In the genomic region with DNA sequence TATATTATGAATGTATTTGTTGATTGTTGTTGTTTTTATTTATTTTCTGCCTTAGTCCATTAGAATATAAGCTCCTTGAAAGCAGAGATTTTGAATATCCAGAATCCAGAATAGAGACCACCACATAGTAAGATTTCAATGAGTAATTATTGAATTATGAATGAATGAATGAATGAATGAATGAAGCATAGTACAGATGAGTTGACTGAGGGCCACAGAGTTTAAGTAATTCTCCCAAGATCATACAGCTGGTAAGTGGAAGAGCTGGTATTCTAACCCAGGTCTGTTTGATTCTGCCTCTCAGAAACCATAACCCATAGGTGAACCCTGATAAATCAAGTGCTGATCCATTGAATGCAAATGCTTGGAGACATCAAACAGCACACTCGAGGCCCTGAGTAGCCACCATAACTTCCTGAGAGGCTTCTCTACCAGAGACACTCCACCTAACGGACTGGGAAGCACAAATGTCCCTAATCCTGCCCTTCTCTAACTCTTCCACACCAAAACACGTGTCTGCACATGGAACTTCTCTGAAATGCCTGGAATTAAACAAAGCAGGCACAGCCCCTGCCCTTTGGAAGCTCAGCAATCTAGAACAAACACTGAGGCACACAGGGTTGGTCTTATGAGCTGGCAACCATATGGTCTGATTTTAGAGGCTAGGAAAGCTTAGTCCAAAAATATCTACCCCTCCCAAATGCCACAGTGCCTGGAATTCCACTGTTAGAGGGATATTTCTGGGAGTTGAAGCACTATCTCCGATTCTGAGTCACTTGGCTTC, we compare ENCODE assay signal across 1 cellular context.
TF ChIP-seq lines count a peak whose summit lies in the region.

No MANE protein-coding gene starts in this region.

TF ChIP-seq in HepG2, 621 proteins besides CTCF, POLR2A, EP300 and RAD21 (continued from another document and continues in another):
- TF ChIP-seq, protein P1, sequence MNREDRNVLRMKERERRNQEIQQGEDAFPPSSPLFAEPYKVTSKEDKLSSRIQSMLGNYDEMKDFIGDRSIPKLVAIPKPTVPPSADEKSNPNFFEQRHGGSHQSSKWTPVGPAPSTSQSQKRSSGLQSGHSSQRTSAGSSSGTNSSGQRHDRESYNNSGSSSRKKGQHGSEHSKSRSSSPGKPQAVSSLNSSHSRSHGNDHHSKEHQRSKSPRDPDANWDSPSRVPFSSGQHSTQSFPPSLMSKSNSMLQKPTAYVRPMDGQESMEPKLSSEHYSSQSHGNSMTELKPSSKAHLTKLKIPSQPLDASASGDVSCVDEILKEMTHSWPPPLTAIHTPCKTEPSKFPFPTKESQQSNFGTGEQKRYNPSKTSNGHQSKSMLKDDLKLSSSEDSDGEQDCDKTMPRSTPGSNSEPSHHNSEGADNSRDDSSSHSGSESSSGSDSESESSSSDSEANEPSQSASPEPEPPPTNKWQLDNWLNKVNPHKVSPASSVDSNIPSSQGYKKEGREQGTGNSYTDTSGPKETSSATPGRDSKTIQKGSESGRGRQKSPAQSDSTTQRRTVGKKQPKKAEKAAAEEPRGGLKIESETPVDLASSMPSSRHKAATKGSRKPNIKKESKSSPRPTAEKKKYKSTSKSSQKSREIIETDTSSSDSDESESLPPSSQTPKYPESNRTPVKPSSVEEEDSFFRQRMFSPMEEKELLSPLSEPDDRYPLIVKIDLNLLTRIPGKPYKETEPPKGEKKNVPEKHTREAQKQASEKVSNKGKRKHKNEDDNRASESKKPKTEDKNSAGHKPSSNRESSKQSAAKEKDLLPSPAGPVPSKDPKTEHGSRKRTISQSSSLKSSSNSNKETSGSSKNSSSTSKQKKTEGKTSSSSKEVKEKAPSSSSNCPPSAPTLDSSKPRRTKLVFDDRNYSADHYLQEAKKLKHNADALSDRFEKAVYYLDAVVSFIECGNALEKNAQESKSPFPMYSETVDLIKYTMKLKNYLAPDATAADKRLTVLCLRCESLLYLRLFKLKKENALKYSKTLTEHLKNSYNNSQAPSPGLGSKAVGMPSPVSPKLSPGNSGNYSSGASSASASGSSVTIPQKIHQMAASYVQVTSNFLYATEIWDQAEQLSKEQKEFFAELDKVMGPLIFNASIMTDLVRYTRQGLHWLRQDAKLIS (CRISPR knock-in tag; IDR thresholded peaks at IDR 0.05): no peak
- TF ChIP-seq SOX13 (IDR thresholded peaks at IDR 0.05) (no peak), SOX13 (CRISPR knock-in tag; conservative IDR thresholded peaks at IDR 0.05 in 1 of 2, IDR thresholded peaks at IDR 0.05 in 1 of 2) (peak in 1 of 2 experiments; percentile 77; a peak in 2 of 4 replicates), ZMYM4 (CRISPR knock-in tag; IDR thresholded peaks at IDR 0.05) (peak; percentile 68), KLF9 (CRISPR knock-in tag; IDR thresholded peaks at IDR 0.05; ENCODE audit: low read depth) (no peak), SUZ12 (IDR thresholded peaks at IDR 0.05; ENCODE audit: low read depth, low read length) (no peak), MIXL1 (CRISPR knock-in tag; IDR thresholded peaks at IDR 0.05) (peak; percentile 63; the same call in 1 of the 2 replicates), ZNF570 (CRISPR knock-in tag; IDR thresholded peaks at IDR 0.05; ENCODE audit: borderline replicate concordance) (no peak), HNRNPUL1 (IDR thresholded peaks at IDR 0.05; ENCODE audit: low read depth, low read length) (no peak), ELF3 (CRISPR knock-in tag; IDR thresholded peaks at IDR 0.05) (peak; percentile 49; the same call in 1 of the 2 replicates), IKZF4 (CRISPR knock-in tag; IDR thresholded peaks at IDR 0.05; ENCODE audit: borderline replicate concordance, low read depth, not compliant biosample characterization) (no peak), RBM39 (IDR thresholded peaks at IDR 0.05; ENCODE audit: low read depth, low read length, poor library complexity, severe bottlenecking) (no peak), MIER2 (CRISPR knock-in tag; IDR thresholded peaks at IDR 0.05) (peak; percentile 55; the same call in 1 of the 2 replicates), HMG20A (CRISPR knock-in tag; IDR thresholded peaks at IDR 0.05; ENCODE audit: borderline replicate concordance) (no peak), ZNF329 (CRISPR knock-in tag; IDR thresholded peaks at IDR 0.05; ENCODE audit: low read depth) (no peak), ZNF614 (CRISPR knock-in tag; IDR thresholded peaks at IDR 0.05; ENCODE audit: borderline replicate concordance) (0 out of 2 replicates have a peak, but pooled peaks have one; percentile 20), PITX1 (CRISPR knock-in tag; IDR thresholded peaks at IDR 0.05) (peak; percentile 84), ZNF530 (CRISPR knock-in tag; IDR thresholded peaks at IDR 0.05; ENCODE audit: low read depth) (no peak), SNAPC2 (CRISPR knock-in tag; IDR thresholded peaks at IDR 0.05) (no peak), ARNT (IDR thresholded peaks at IDR 0.05) (no peak), MED1 (CRISPR knock-in tag; IDR thresholded peaks at IDR 0.05) (peak; percentile 81), NPAS2 (CRISPR knock-in tag; IDR thresholded peaks at IDR 0.05; ENCODE audit: borderline replicate concordance) (no peak), SRF (IDR thresholded peaks at IDR 0.05; ENCODE audit: low read depth, low read length) (no peak), NCOA2 (CRISPR knock-in tag; IDR thresholded peaks at IDR 0.05) (peak; percentile 67), MTF1 (CRISPR knock-in tag; IDR thresholded peaks at IDR 0.05) (no peak), ZNF451 (CRISPR knock-in tag; IDR thresholded peaks at IDR 0.05) (no peak), ZNF850 (CRISPR knock-in tag; conservative IDR thresholded peaks at IDR 0.05) (no peak), TCF7 (IDR thresholded peaks at IDR 0.05; ENCODE audit: low read depth) (no peak), ZSCAN21 (CRISPR knock-in tag; IDR thresholded peaks at IDR 0.05; ENCODE audit: borderline replicate concordance) (no peak), SMAD9 (CRISPR knock-in tag; IDR thresholded peaks at IDR 0.05) (no peak), RARA (CRISPR knock-in tag; IDR thresholded peaks at IDR 0.05) (peak; percentile 31; the same call in 1 of the 2 replicates), AGO1 (IDR thresholded peaks at IDR 0.05; ENCODE audit: low read depth, low read length, poor library complexity, severe bottlenecking) (no peak), ZNF17 (CRISPR knock-in tag; IDR thresholded peaks at IDR 0.05) (no peak), ZC3H13 (CRISPR knock-in tag; IDR thresholded peaks at IDR 0.05) (no peak), ZNF781 (CRISPR knock-in tag; IDR thresholded peaks at IDR 0.05; ENCODE audit: borderline replicate concordance, not compliant biosample characterization) (peak; percentile 55)
- TF ChIP-seq, protein P2, sequence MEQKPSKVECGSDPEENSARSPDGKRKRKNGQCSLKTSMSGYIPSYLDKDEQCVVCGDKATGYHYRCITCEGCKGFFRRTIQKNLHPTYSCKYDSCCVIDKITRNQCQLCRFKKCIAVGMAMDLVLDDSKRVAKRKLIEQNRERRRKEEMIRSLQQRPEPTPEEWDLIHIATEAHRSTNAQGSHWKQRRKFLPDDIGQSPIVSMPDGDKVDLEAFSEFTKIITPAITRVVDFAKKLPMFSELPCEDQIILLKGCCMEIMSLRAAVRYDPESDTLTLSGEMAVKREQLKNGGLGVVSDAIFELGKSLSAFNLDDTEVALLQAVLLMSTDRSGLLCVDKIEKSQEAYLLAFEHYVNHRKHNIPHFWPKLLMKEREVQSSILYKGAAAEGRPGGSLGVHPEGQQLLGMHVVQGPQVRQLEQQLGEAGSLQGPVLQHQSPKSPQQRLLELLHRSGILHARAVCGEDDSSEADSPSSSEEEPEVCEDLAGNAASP (CRISPR knock-in tag; IDR thresholded peaks at IDR 0.05; ENCODE audit: borderline replicate concordance): 0 out of 2 replicates have a peak, but pooled peaks have one; percentile 27
- TF ChIP-seq, protein P3, sequence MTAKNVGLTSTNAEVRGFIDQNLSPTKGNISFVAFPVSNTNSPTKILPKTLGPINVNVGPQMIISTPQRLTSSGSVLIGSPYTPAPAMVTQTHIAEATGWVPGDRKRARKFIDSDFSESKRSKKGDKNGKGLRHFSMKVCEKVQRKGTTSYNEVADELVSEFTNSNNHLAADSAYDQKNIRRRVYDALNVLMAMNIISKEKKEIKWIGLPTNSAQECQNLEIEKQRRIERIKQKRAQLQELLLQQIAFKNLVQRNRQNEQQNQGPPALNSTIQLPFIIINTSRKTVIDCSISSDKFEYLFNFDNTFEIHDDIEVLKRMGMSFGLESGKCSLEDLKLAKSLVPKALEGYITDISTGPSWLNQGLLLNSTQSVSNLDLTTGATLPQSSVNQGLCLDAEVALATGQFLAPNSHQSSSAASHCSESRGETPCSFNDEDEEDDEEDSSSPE (CRISPR knock-in tag; IDR thresholded peaks at IDR 0.05): peak; percentile 68
- TF ChIP-seq, protein P4, sequence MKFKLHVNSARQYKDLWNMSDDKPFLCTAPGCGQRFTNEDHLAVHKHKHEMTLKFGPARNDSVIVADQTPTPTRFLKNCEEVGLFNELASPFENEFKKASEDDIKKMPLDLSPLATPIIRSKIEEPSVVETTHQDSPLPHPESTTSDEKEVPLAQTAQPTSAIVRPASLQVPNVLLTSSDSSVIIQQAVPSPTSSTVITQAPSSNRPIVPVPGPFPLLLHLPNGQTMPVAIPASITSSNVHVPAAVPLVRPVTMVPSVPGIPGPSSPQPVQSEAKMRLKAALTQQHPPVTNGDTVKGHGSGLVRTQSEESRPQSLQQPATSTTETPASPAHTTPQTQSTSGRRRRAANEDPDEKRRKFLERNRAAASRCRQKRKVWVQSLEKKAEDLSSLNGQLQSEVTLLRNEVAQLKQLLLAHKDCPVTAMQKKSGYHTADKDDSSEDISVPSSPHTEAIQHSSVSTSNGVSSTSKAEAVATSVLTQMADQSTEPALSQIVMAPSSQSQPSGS (CRISPR knock-in tag; IDR thresholded peaks at IDR 0.05): no peak
- TF ChIP-seq, protein P5, sequence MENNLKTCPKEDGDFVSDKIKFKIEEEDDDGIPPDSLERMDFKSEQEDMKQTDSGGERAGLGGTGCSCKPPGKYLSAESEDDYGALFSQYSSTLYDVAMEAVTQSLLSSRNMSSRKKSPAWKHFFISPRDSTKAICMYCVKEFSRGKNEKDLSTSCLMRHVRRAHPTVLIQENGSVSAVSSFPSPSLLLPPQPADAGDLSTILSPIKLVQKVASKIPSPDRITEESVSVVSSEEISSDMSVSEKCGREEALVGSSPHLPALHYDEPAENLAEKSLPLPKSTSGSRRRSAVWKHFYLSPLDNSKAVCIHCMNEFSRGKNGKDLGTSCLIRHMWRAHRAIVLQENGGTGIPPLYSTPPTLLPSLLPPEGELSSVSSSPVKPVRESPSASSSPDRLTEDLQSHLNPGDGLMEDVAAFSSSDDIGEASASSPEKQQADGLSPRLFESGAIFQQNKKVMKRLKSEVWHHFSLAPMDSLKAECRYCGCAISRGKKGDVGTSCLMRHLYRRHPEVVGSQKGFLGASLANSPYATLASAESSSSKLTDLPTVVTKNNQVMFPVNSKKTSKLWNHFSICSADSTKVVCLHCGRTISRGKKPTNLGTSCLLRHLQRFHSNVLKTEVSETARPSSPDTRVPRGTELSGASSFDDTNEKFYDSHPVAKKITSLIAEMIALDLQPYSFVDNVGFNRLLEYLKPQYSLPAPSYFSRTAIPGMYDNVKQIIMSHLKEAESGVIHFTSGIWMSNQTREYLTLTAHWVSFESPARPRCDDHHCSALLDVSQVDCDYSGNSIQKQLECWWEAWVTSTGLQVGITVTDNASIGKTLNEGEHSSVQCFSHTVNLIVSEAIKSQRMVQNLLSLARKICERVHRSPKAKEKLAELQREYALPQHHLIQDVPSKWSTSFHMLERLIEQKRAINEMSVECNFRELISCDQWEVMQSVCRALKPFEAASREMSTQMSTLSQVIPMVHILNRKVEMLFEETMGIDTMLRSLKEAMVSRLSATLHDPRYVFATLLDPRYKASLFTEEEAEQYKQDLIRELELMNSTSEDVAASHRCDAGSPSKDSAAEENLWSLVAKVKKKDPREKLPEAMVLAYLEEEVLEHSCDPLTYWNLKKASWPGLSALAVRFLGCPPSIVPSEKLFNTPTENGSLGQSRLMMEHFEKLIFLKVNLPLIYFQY (CRISPR knock-in tag; IDR thresholded peaks at IDR 0.05; ENCODE audit: borderline replicate concordance): no peak
- TF ChIP-seq, protein P6, sequence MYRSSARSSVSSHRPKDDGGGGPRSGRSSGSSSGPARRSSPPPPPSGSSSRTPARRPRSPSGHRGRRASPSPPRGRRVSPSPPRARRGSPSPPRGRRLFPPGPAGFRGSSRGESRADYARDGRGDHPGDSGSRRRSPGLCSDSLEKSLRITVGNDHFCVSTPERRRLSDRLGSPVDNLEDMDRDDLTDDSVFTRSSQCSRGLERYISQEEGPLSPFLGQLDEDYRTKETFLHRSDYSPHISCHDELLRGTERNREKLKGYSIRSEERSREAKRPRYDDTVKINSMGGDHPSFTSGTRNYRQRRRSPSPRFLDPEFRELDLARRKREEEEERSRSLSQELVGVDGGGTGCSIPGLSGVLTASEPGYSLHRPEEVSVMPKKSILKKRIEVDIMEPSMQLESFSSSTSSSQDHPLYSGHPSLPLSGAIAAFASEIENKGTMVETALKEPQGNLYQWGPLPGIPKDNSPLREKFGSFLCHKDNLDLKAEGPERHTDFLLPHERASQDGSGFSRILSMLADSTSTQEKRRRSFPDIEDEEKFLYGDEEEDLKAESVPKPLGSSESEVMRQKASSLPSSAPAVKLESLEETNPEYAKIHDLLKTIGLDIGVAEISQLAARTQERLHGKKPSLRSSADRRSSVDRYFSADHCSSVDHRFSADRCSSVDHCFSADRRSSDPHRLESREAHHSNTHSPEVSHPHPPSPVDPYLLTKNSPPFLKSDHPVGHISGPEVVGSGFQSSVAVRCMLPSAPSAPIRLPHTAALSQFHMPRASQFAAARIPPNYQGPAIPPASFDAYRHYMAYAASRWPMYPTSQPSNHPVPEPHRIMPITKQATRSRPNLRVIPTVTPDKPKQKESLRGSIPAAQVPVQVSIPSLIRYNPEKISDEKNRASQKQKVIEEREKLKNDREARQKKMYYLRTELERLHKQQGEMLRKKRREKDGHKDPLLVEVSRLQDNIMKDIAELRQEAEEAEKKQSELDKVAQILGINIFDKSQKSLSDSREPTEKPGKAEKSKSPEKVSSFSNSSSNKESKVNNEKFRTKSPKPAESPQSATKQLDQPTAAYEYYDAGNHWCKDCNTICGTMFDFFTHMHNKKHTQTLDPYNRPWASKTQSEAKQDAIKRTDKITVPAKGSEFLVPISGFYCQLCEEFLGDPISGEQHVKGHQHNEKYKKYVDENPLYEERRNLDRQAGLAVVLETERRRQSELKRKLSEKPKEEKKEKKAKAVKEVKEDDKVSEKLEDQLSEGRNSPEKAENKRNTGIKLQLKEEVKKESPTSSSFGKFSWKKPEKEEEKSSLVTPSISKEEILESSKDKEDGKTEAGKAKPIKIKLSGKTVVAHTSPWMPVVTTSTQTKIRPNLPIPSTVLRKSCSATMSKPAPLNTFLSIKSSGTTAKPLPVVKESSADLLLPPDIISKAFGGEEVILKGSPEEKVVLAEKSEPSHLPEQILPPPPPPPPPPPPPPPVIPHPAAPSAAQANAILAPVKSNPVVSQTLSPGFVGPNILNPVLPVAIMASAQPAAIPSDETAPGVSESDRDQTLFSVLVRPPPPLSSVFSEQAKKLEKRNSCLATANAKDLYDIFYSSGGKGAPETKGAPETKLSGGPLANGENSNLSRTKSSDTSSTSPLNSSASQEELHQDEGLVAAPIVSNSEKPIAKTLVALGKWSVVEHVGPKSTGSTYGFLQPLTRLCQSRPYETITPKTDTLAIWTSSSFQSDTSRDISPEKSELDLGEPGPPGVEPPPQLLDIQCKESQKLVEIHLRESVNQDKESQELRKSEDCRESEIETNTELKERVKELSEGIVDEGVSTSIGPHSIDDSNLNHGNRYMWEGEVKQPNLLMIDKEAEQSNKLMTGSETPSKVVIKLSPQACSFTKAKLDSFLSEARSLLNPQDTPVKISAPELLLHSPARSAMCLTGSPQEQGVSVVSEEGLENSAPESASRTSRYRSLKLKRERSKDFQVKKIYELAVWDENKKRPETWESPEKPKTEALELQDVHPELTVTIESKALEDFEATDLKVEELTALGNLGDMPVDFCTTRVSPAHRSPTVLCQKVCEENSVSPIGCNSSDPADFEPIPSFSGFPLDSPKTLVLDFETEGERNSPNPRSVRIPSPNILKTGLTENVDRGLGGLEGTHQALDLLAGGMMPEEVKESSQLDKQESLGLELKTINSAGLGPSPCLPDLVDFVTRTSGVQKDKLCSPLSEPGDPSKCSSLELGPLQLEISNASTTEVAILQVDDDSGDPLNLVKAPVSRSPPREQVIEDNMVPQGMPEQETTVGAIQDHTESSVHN (CRISPR knock-in tag; IDR thresholded peaks at IDR 0.05): no peak
